8 cellular contexts compared by ENCODE assay signal in genomic region chr1:26335774-26336476, GRCh38. TPM values are rescaled to one million over a fixed set of nuclear protein-coding genes. Genes with fewer than 3 reads are reported as not detected.
A peak's percentile ranks its signal among the peaks of the same experiment; 100 is the strongest.
DNase-seq lines count a peak whose midpoint lies in the region; ATAC-seq and TF ChIP-seq lines count a peak whose summit lies in the region.

No MANE protein-coding gene starts in this region.

- no peaks in the 10 kb centered on the region for H3K4me1 ChIP-seq in endodermal cell (ENCODE audit: control insufficient read depth, insufficient read depth, low read length)
- H3K4me1 ChIP-seq in neuronal stem cell (ENCODE audit: control insufficient read depth in 2 of 2, insufficient read depth in 1 of 2, low read depth in 1 of 2, low read length in 2 of 2) = peaks cover 14 to 22% of the 10 kb centered on the region in 2 donors

- no peak overlapping the region for H4K91ac ChIP-seq in neuronal stem cell (ENCODE audit: low read depth, low read length, poor library complexity)

- peak overlapping the region; percentile 90 for H3K4me3 Mint-ChIP-seq in endodermal cell

- no peaks in the 10 kb centered on the region for H3K9me3 Mint-ChIP-seq in endodermal cell

- peak overlapping the region; percentile 99 for H2BK15ac ChIP-seq in neuronal stem cell (ENCODE audit: low read length)

- H3K27ac ChIP-seq in endodermal cell (ENCODE audit: low read depth, low read length) (no peak overlapping the region), neuronal stem cell (replicated peaks; ENCODE audit: low read length) (no peak overlapping the region)

- H4K8ac ChIP-seq in neuronal stem cell (ENCODE audit: low read depth, low read length) = no peak overlapping the region

- H2AK5ac ChIP-seq in neuronal stem cell (ENCODE audit: low read depth, low read length) = no peak overlapping the region

- peak overlapping the region; percentile 71 for H3K14ac ChIP-seq in neuronal stem cell (ENCODE audit: low read length)

- peaks cover 7% of the 10 kb centered on the region for H3K4me1 Mint-ChIP-seq in endodermal cell

- H3K9me3 ChIP-seq in endodermal cell (ENCODE audit: control insufficient read depth, low read length) (no peaks in the 10 kb centered on the region), neuronal stem cell (replicated peaks in 1 of 2; ENCODE audit: control insufficient read depth in 2 of 2, insufficient read depth in 1 of 2, low read depth in 1 of 2, low read length in 2 of 2) (no peaks in the 10 kb centered on the region)

- H3K4me2 ChIP-seq in neuronal stem cell (ENCODE audit: insufficient read depth, low read length, poor library complexity, severe bottlenecking) = peak overlapping the region; percentile 91

- peak overlapping the region; percentile 94 for H2BK12ac ChIP-seq in neuronal stem cell (ENCODE audit: low read length)

- H3K23ac ChIP-seq in neuronal stem cell (ENCODE audit: low read depth, low read length, poor library complexity) = no peak overlapping the region

- no peak overlapping the region for H2BK120ac ChIP-seq in neuronal stem cell (ENCODE audit: low read depth, low read length)

- 2% methylated on average over 25 to 41 of the region's 41 CpGs for WGBS in endodermal cell (ENCODE audit: insufficient coverage in 1 of 2, insufficient read length in 1 of 2), 2 experiments
- WGBS in neuronal stem cell (ENCODE audit: extremely low coverage in 2 of 2, insufficient read length in 2 of 2, insufficient replicate concordance in 1 of 2), 2 donors = no CpG with 5 or more reads among the region's 41 CpGs

- peaks cover 23% of the 10 kb centered on the region for H3K27me3 Mint-ChIP-seq in endodermal cell (ENCODE audit: insufficient read depth)

- TF ChIP-seq CTCF in endodermal cell (conservative IDR thresholded peaks at IDR 0.05) = no peak

- H3K18ac ChIP-seq in neuronal stem cell (ENCODE audit: low read length) = peak overlapping the region; percentile 97

- peaks cover 13% of the 10 kb centered on the region for H3K27me3 ChIP-seq in endodermal cell (ENCODE audit: control insufficient read depth, insufficient read depth, low read length, poor library complexity, severe bottlenecking)
- H3K27me3 ChIP-seq in neuronal stem cell (ENCODE audit: control insufficient read depth in 3 of 3, insufficient read depth in 3 of 3, low read depth in 1 of 3, low read length in 3 of 3) = no peaks in the 10 kb centered on the region

- ATAC-seq in GM18502 (IDR thresholded peaks at IDR 0.05; ENCODE audit: poor library complexity, unreplicated experiment) (peak; percentile 67), GM18858 (IDR thresholded peaks at IDR 0.05; ENCODE audit: unreplicated experiment) (no peak), HG03280 (IDR thresholded peaks at IDR 0.05; ENCODE audit: unreplicated experiment) (no peak), HG03439 (IDR thresholded peaks at IDR 0.05; ENCODE audit: unreplicated experiment) (no peak)

- peak overlapping the region; percentile 90 for H3K27ac Mint-ChIP-seq in endodermal cell

- H3K9ac ChIP-seq in endodermal cell (ENCODE audit: extremely low read depth, low read length, poor library complexity, severe bottlenecking) = peak overlapping the region; percentile 30
- H3K9ac ChIP-seq in neuronal stem cell (ENCODE audit: low read depth, low read length, poor library complexity) = peak overlapping the region; percentile 86

- peaks cover 2% of the 10 kb centered on the region for H3K79me1 ChIP-seq in neuronal stem cell (ENCODE audit: low read depth, low read length)

- H3K4ac ChIP-seq in neuronal stem cell (ENCODE audit: low read length) = no peak overlapping the region

- H3K36me3 Mint-ChIP-seq in endodermal cell (ENCODE audit: low read depth) = peaks cover 6% of the 10 kb centered on the region

- H3K4me3 ChIP-seq in endodermal cell (ENCODE audit: low read length) (peak overlapping the region; percentile 88), neuronal stem cell (ENCODE audit: low read length in 2 of 2) (peak overlapping the region; percentile 30 to 88)

- H2BK5ac ChIP-seq in neuronal stem cell (ENCODE audit: low read length) = no peak overlapping the region

- peak; percentile 40 for DNase-seq in NCI-H345 (lab: John Stamatoyannopoulos, UW)
- DNase-seq in endodermal cell = no peak
- no peak for DNase-seq in neuronal stem cell (ENCODE audit: low spot score)
- DNase-seq in HPDE6-E6E7 (ENCODE audit: extremely low spot score) = no peak

- H2AFZ ChIP-seq in neuronal stem cell (ENCODE audit: low read length) = peak overlapping the region; percentile 78

- H3K36me3 ChIP-seq in endodermal cell (ENCODE audit: control insufficient read depth, insufficient read depth, low read length) = no peaks in the 10 kb centered on the region
- peaks cover 0 to 3% of the 10 kb centered on the region in 2 donors for H3K36me3 ChIP-seq in neuronal stem cell (replicated peaks in 1 of 2; ENCODE audit: control insufficient read depth in 2 of 2, insufficient read depth in 2 of 2, low read length in 2 of 2)

RNA-seq across cellular contexts. Expression of gene CRYBG2, which starts 18.0 kb away (rescaled TPM):
- 10 to 100 TPM in 1 of 2 donors, 1 to 10 TPM in 1; 9.0 to 15.1 TPM for total RNA-seq in endodermal cell
- 5.9 TPM for polyA plus RNA-seq in endodermal cell (2013, experiment 1 of 2)
- polyA plus RNA-seq in endodermal cell (2013, experiment 2 of 2) = 4.4 TPM
- polyA plus RNA-seq in neuronal stem cell (2013, experiment 1 of 2) = 7.8 TPM
- polyA plus RNA-seq in neuronal stem cell (2013, experiment 2 of 2) = 9.1 TPM

RNA-seq across cellular contexts. Expression of gene CD52, which starts 18.2 kb away (rescaled TPM):
- total RNA-seq in endodermal cell = 1 to 10 TPM; 3.7 to 4.4 TPM
- polyA plus RNA-seq in endodermal cell (2013, experiment 1 of 2) = 0.82 TPM
- not detected for polyA plus RNA-seq in endodermal cell (2013, experiment 2 of 2)
- 2.2 TPM for polyA plus RNA-seq in neuronal stem cell (2013, experiment 1 of 2)
- polyA plus RNA-seq in neuronal stem cell (2013, experiment 2 of 2) = 1.7 TPM

RNA-seq across cellular contexts. Expression of gene UBXN11, which starts 29.5 kb away (rescaled TPM):
- total RNA-seq in endodermal cell = 10 to 100 TPM; 24.3 to 30.3 TPM
- polyA plus RNA-seq in endodermal cell (2013, experiment 1 of 2) = 18.5 TPM
- polyA plus RNA-seq in endodermal cell (2013, experiment 2 of 2) = 19.1 TPM
- polyA plus RNA-seq in neuronal stem cell (2013, experiment 1 of 2) = 14.9 TPM
- polyA plus RNA-seq in neuronal stem cell (2013, experiment 2 of 2) = 13.6 TPM

RNA-seq across cellular contexts. Expression of gene ZNF683, which starts 36.6 kb away (rescaled TPM):
- not detected for total RNA-seq in endodermal cell
- polyA plus RNA-seq in endodermal cell (2013, experiment 1 of 2) = not detected
- not detected for polyA plus RNA-seq in endodermal cell (2013, experiment 2 of 2)
- polyA plus RNA-seq in neuronal stem cell (2013, experiment 1 of 2) = not detected
- polyA plus RNA-seq in neuronal stem cell (2013, experiment 2 of 2) = not detected

RNA-seq across cellular contexts. Expression of gene SH3BGRL3, which starts 56.0 kb away (rescaled TPM):
- 100 to 1,000 TPM; 119 to 132 TPM for total RNA-seq in endodermal cell
- 187 TPM for polyA plus RNA-seq in endodermal cell (2013, experiment 1 of 2)
- 194 TPM for polyA plus RNA-seq in endodermal cell (2013, experiment 2 of 2)
- 112 TPM for polyA plus RNA-seq in neuronal stem cell (2013, experiment 1 of 2)
- polyA plus RNA-seq in neuronal stem cell (2013, experiment 2 of 2) = 106 TPM
